ENCODE assay signal across 25 cellular contexts in genomic region chr7:103947026-103947655, GRCh38. TPM values are rescaled to one million over a fixed set of nuclear protein-coding genes. Genes with fewer than 3 reads are reported as not detected.
DNase-seq lines count a peak whose midpoint lies in the region; ATAC-seq and TF ChIP-seq lines count a peak whose summit lies in the region.
"Had no signal": no experiment of that assay in that cellular context is flagged by ENCODE, and none has a peak within 500 bp of the region (broad histone marks: within the 10 kb centered on the region; RNA-seq: fewer than 3 reads in every experiment).

No MANE protein-coding gene starts in this region.

- H3K4me1 Mint-ChIP-seq in activated T-cell treated with anti-CD3 and anti-CD28 coated beads, Interleukin-2, amount 50 U/mL, for 4 hours (ENCODE audit: low read depth) = no peaks in the 10 kb centered on the region

- CTCF ChIA-PET in IMR-90 (lab: Yijun Ruan, JAX) = no interaction called here

- no peak for TF ChIP-seq RAD21 in IMR-90 (IDR thresholded peaks at IDR 0.05; ENCODE audit: low read length)

- no peaks in the 10 kb centered on the region for H3K9me1 ChIP-seq in IMR-90 (ENCODE audit: insufficient read depth, low read length)

- no peak overlapping the region for H4K5ac ChIP-seq in IMR-90 (ENCODE audit: low read depth, low read length)

- no peaks in the 10 kb centered on the region for H4K20me1 ChIP-seq in IMR-90 (ENCODE audit: insufficient read depth, low read length)
- H4K20me1 ChIP-seq: BLaER1 treated with 17β-estradiol and CSF1 and Interleukin-3, amounts not matched to agents 10 nM and 100 nM had no signal

- H2AK9ac ChIP-seq in IMR-90 (replicated peaks; ENCODE audit: low read depth, low read length, poor library complexity) = no peak overlapping the region

- 38% methylated on average over 1 of the region's 2 CpGs; no CpG with 5 or more reads in 1 of the 2 experiments for WGBS in IMR-90 (ENCODE audit: extremely low coverage in 2 of 2, insufficient read length in 1 of 2), 2 experiments

- H4K8ac ChIP-seq in IMR-90 (ENCODE audit: low read depth in 2 of 2, low read length in 2 of 2) = no peak overlapping the region

- POLR2A ChIA-PET in IMR-90 (lab: Charles Lee; ENCODE audit: unreplicated experiment) = no interaction called here

- H2AFZ ChIP-seq in IMR-90 (replicated peaks; ENCODE audit: low read length, poor library complexity) = no peak overlapping the region
- H2AFZ ChIP-seq: GM23248 had no signal

- H3K79me1 ChIP-seq in IMR-90 (ENCODE audit: low read depth in 1 of 2, low read length in 2 of 2) = no peaks in the 10 kb centered on the region

- no peak overlapping the region for H3K4me3 Mint-ChIP-seq in activated T-cell treated with anti-CD3 and anti-CD28 coated beads, Interleukin-2, amount 50 U/mL, for 4 hours
- H3K4me3 Mint-ChIP-seq: CD4-positive, alpha-beta T cell had no signal

- intact Hi-C loops in IMR-90 (cut with micrococcal nuclease) = no loop called here
- intact Hi-C loops in sciatic nerve (cut with DNase I) = no loop called here

- H3K4me1 ChIP-seq in IMR-90 (ENCODE audit: control insufficient read depth, insufficient read depth, low read length) (no peaks in the 10 kb centered on the region), RWPE2 (ENCODE audit: insufficient read depth, poor library complexity, severe bottlenecking) (no peaks in the 10 kb centered on the region)
- H3K4me1 ChIP-seq: A549; BLaER1 treated with 17β-estradiol and CSF1 and Interleukin-3, amounts not matched to agents 10 nM and 100 nM had no signal

- in situ Hi-C loops in IMR-90 (cut with MboI; ENCODE audit: low sequenced_read_pairs) = no loop called here

- ATAC-seq in IMR-90 (ENCODE audit: low read depth) (no peak), RWPE2 (ENCODE audit: low read depth) (peak; percentile 35; the same call in 1 of the 3 replicates), sciatic nerve (no peak), HG02763 (IDR thresholded peaks at IDR 0.05; ENCODE audit: unreplicated experiment) (no peak)
- ATAC-seq in activated T-cell treated with anti-CD3 and anti-CD28 coated beads, Interleukin-2, amount 50 U/mL, for 4 hours = no peak
- ATAC-seq: A549 had no signal

- H3K27me3 Mint-ChIP-seq in activated T-cell treated with anti-CD3 and anti-CD28 coated beads, Interleukin-2, amount 50 U/mL, for 4 hours (ENCODE audit: low read depth) = peaks cover 3% of the 10 kb centered on the region

- H3K4ac ChIP-seq in IMR-90 (ENCODE audit: low read depth, low read length) = no peak overlapping the region

- dilution Hi-C loops in IMR-90 (cut with HindIII; ENCODE audit: low sequenced_read_pairs, unreplicated experiment) = no loop called here

- TF ChIP-seq POLR2A in IMR-90 (IDR thresholded peaks at IDR 0.05; ENCODE audit: low read depth, low read length) = no peak

- H2AK5ac ChIP-seq in IMR-90 (ENCODE audit: low read depth, low read length) = no peak overlapping the region

- no peak overlapping the region for H3K23ac ChIP-seq in IMR-90 (ENCODE audit: low read depth, low read length)

- H3K9me3 ChIP-seq in IMR-90 (ENCODE audit: control insufficient read depth, insufficient read depth, low read length) (no peaks in the 10 kb centered on the region), RWPE2 (ENCODE audit: severe bottlenecking) (no peaks in the 10 kb centered on the region)
- H3K9me3 ChIP-seq: A549; BLaER1 treated with 17β-estradiol and CSF1 and Interleukin-3, amounts not matched to agents 10 nM and 100 nM had no signal

- DNase-seq in IMR-90 (peak; percentile 31), RWPE2 (ENCODE audit: low spot score) (no peak), dermis blood vessel endothelial cell (peak; percentile 8), renal cortical epithelial cell (ENCODE audit: low read depth) (peak; percentile 10), sciatic nerve (ENCODE audit: low spot score) (no peak)
- DNase-seq in activated T-cell treated with anti-CD3 and anti-CD28 coated beads, Interleukin-2, amount 50 U/mL, for 4 hours = no peak
- DNase-seq: AML-193; CD4-positive, alpha-beta T cell; DMS53; GM23248; H7; KG1; MM.1S; NCI-H1092 treated with DMSO at 0.1 percent for 48 hours; NCI-H1436; NCI-H187 treated with DMSO at 0.1 percent for 48 hours; NCI-H2107; NCI-H446 treated with DMSO at 0.1 percent for 48 hours; NCI-H526; RPMI8226; SHP77 treated with DMSO at 0.1 percent for 48 hours had no signal

- H2BK5ac ChIP-seq in IMR-90 (ENCODE audit: low read depth, low read length, poor library complexity, severe bottlenecking) = no peak overlapping the region

- H4K91ac ChIP-seq in IMR-90 (ENCODE audit: insufficient read depth, low read depth, low read length) = no peak overlapping the region

- H3K27ac ChIP-seq in IMR-90 (ENCODE audit: insufficient read depth, low read length) = no peak overlapping the region
- no peak overlapping the region for H3K27ac ChIP-seq in RWPE2 (ENCODE audit: poor library complexity, severe bottlenecking)
- H3K27ac ChIP-seq: A549; BLaER1 treated with 17β-estradiol and CSF1 and Interleukin-3, amounts not matched to agents 10 nM and 100 nM; GM23248; SK-N-MC had no signal

- no peak overlapping the region for H3K4me3 ChIP-seq in IMR-90 (ENCODE audit: insufficient read depth, low read depth, low read length)
- H3K4me3 ChIP-seq in RWPE2 (ENCODE audit: severe bottlenecking) = no peak overlapping the region
- H3K4me3 ChIP-seq: A549; BLaER1 treated with 17β-estradiol and CSF1 and Interleukin-3, amounts not matched to agents 10 nM and 100 nM; GM23248; SK-N-MC had no signal

- H3K9ac ChIP-seq in IMR-90 (ENCODE audit: low read depth, low read length) = no peak overlapping the region
- H3K9ac ChIP-seq: BLaER1 treated with 17β-estradiol and CSF1 and Interleukin-3, amounts not matched to agents 10 nM and 100 nM; GM23248 had no signal

- H2BK15ac ChIP-seq in IMR-90 (ENCODE audit: low read depth, low read length) = no peak overlapping the region

- no peak overlapping the region for H3K18ac ChIP-seq in IMR-90 (ENCODE audit: low read depth, low read length)

- no TSS peak for BruUV-seq in IMR-90 (replicated peaks; lab: Mats Ljungman, UMichigan)

- H2BK120ac ChIP-seq in IMR-90 (ENCODE audit: low read depth, low read length) = no peak overlapping the region

- H3K36me3 ChIP-seq in IMR-90 (ENCODE audit: control insufficient read depth, insufficient read depth, low read length) (no peaks in the 10 kb centered on the region), RWPE2 (ENCODE audit: low read depth) (no peaks in the 10 kb centered on the region)
- H3K36me3 ChIP-seq: BLaER1 treated with 17β-estradiol and CSF1 and Interleukin-3, amounts not matched to agents 10 nM and 100 nM had no signal

- H3K4me2 ChIP-seq in IMR-90 (ENCODE audit: low read depth, low read length) = no peak overlapping the region
- H3K4me2 ChIP-seq: A549; BLaER1 treated with 17β-estradiol and CSF1 and Interleukin-3, amounts not matched to agents 10 nM and 100 nM had no signal

- no peaks in the 10 kb centered on the region for H3K9me3 Mint-ChIP-seq in activated T-cell treated with anti-CD3 and anti-CD28 coated beads, Interleukin-2, amount 50 U/mL, for 4 hours
- H3K9me3 Mint-ChIP-seq: CD4-positive, alpha-beta T cell had no signal

- no peak overlapping the region for H3K56ac ChIP-seq in IMR-90 (ENCODE audit: extremely low read depth, insufficient read depth, low read length)

- no peaks in the 10 kb centered on the region for H3K36me3 Mint-ChIP-seq in activated T-cell treated with anti-CD3 and anti-CD28 coated beads, Interleukin-2, amount 50 U/mL, for 4 hours (ENCODE audit: insufficient read depth)

- no peak overlapping the region for H3K14ac ChIP-seq in IMR-90 (replicated peaks; ENCODE audit: low read depth, low read length)

- no peak overlapping the region for H2BK20ac ChIP-seq in IMR-90 (ENCODE audit: low read depth, low read length)

- TF ChIP-seq CTCF in IMR-90 (conservative IDR thresholded peaks at IDR 0.05; ENCODE audit: low read depth, low read length) (no peak), RWPE2 (IDR thresholded peaks at IDR 0.05; ENCODE audit: poor library complexity, severe bottlenecking) (no peak)

- H3K27me3 ChIP-seq in IMR-90 (ENCODE audit: control insufficient read depth, insufficient read depth, low read length) (no peaks in the 10 kb centered on the region), RWPE2 (ENCODE audit: insufficient read depth, poor library complexity, severe bottlenecking) (peaks cover 5% of the 10 kb centered on the region)
- H3K27me3 ChIP-seq: BLaER1 treated with 17β-estradiol and CSF1 and Interleukin-3, amounts not matched to agents 10 nM and 100 nM had no signal

TF ChIP-seq in IMR-90, 13 proteins besides CTCF, POLR2A, EP300 and RAD21:
- TF ChIP-seq MAZ (IDR thresholded peaks at IDR 0.05; ENCODE audit: borderline replicate concordance, low read depth, low read length) (no peak), USF2 (IDR thresholded peaks at IDR 0.05; ENCODE audit: low read depth, low read length) (no peak), CHD1 (IDR thresholded peaks at IDR 0.05; ENCODE audit: low read depth, low read length) (no peak), FOS (IDR thresholded peaks at IDR 0.05; ENCODE audit: low read depth, low read length) (no peak), NFE2L2 (IDR thresholded peaks at IDR 0.05; ENCODE audit: low read depth, low read length) (no peak), RCOR1 (IDR thresholded peaks at IDR 0.05; ENCODE audit: insufficient replicate concordance, low read length) (no peak), SMC3 (IDR thresholded peaks at IDR 0.05; ENCODE audit: low read depth, low read length) (no peak), MXI1 (IDR thresholded peaks at IDR 0.05; ENCODE audit: borderline replicate concordance, low read depth, low read length) (no peak), MAFK (IDR thresholded peaks at IDR 0.05; ENCODE audit: low read depth, low read length) (no peak), BHLHE40 (IDR thresholded peaks at IDR 0.05; ENCODE audit: low read depth, low read length) (no peak), RFX5 (IDR thresholded peaks at IDR 0.05; ENCODE audit: low read depth, low read length) (no peak)

RNA-seq across cellular contexts. Expression of gene RELN, which starts 42.3 kb away (rescaled TPM):
- total RNA-seq in IMR-90 (2012; rRNA removed) (19.4 and 23.7 TPM in 2 replicates), dermis blood vessel endothelial cell (412 and 787 TPM in 2 replicates), renal cortical epithelial cell (3.0 and 4.8 TPM in 2 replicates), sciatic nerve (168 TPM)
- 14.7 and 16.8 TPM in 2 replicates for polyA plus RNA-seq in IMR-90 (2012; rRNA removed)
- 7.1 and 8.6 TPM in 2 replicates for polyA plus RNA-seq in IMR-90 (2012; cell fraction: cytosol; rRNA removed)
- 3.8 and 14.8 TPM in 2 replicates for polyA plus RNA-seq in IMR-90 (2012; cell fraction: nucleus; rRNA removed; ENCODE audit: low replicate concordance)
- total RNA-seq in activated T-cell treated with anti-CD3 and anti-CD28 coated beads, Interleukin-2, amount 50 U/mL, for 4 hours = under 1 TPM; 0.15 to 0.24 (median 0.22) TPM
- total RNA-seq: CD4-positive, alpha-beta T cell had no signal
- polyA plus RNA-seq: A549 had no signal

Comparison
In these comparisons a context has a peak if more than half of its experiments do, and no peak if none do; other contexts are left out.
1. DNase-seq: peak in IMR-90 (single experiment), dermis blood vessel endothelial cell (single experiment) and renal cortical epithelial cell (single experiment); none in RWPE2 (single experiment), sciatic nerve (single experiment) and activated T-cell treated with anti-CD3 and anti-CD28 coated beads, Interleukin-2, amount 50 U/mL, for 4 hours (single experiment).